In genomic region chr10:10816453-10816852, GRCh38 we compare ENCODE assay signal across 12 cellular contexts.
"Had no signal": no experiment of that assay in that cellular context is flagged by ENCODE, and none has a peak within 500 bp of the region (broad histone marks: within the 10 kb centered on the region; RNA-seq: fewer than 3 reads in every experiment).

No MANE protein-coding gene starts in this region.

- H3K27ac ChIP-seq: pancreas, transverse colon had no signal

- H3K36me3 ChIP-seq: pancreas, transverse colon had no signal

- H3K27me3 ChIP-seq: pancreas, transverse colon had no signal

- DNase-seq: activated CD4-positive, alpha-beta T cell treated with anti-CD3 and anti-CD28 coated beads, Interleukin-2, amount 10 ng/mL, durations not matched to agents 7 days and 5 days; activated CD8-positive, alpha-beta memory T cell treated with anti-CD3 and anti-CD28 coated beads for 24 hours; activated gamma-delta T cell treated with Interleukin-2 at 50 U/mL for 16 hours; anterior cingulate cortex; islet precursor cell; mammary epithelial cell; naive B cell; pancreas; stimulated activated CD4-positive, alpha-beta T cell treated with anti-CD3 and anti-CD28 coated beads, Interleukin-15, amount 100 ng/mL, for 24 hours; stimulated activated CD4-positive, alpha-beta T cell treated with anti-CD3 and anti-CD28 coated beads, Interleukin-4, amount 100 ng/mL, for 24 hours; stimulated activated naive CD8-positive, alpha-beta T cell treated with anti-CD3 and anti-CD28 coated beads, Interleukin-15, Interleukin-2, amounts not matched to agents 100 U/mL and 50 U/mL, for 24 hours; transverse colon had no signal

- H3K4me3 ChIP-seq: pancreas, transverse colon had no signal

- H3K9me3 ChIP-seq: pancreas, transverse colon had no signal

- H3K4me1 ChIP-seq: pancreas had no signal
